ENCODE assay signal across 16 cellular contexts in the genomic region with DNA sequence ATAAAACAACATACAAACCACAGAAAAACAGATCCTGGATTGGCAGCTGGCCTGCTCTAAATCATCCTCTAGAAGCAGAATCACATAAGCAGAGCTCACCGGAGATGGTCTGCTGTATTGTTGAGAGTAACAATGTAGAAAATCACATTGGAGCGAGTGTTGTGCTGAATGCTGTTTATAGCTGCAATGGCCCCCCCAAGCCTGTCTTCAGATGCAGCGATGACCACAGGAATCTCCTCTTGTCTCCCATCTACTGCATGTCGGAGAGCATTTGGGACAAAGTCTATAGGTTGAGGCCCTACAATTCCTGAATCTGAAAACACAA. TPM values are rescaled to one million over a fixed set of nuclear protein-coding genes. Genes with fewer than 3 reads are reported as not detected.
DNase-seq lines count a peak whose midpoint lies in the region; ATAC-seq and TF ChIP-seq lines count a peak whose summit lies in the region.
"Had no signal": no experiment of that assay in that cellular context is flagged by ENCODE, and none has a peak within 500 bp of the region (broad histone marks: within the 10 kb centered on the region; RNA-seq: fewer than 3 reads in every experiment).

No MANE protein-coding gene starts in this region.

- H2AFZ ChIP-seq in neuronal stem cell (ENCODE audit: low read length): no peak overlapping the region
- H2AFZ ChIP-seq: hepatocyte had no signal

- no peaks in the 10 kb centered on the region for H3K4me1 ChIP-seq in neuronal stem cell (ENCODE audit: control insufficient read depth in 2 of 2, insufficient read depth in 1 of 2, low read depth in 1 of 2, low read length in 2 of 2)
- H3K4me1 ChIP-seq: Caco-2, testis had no signal

- H3K23ac ChIP-seq in neuronal stem cell (ENCODE audit: low read depth, low read length, poor library complexity): no peak overlapping the region

- H3K9me3 ChIP-seq in neuronal stem cell (replicated peaks in 1 of 2; ENCODE audit: control insufficient read depth in 2 of 2, insufficient read depth in 1 of 2, low read depth in 1 of 2, low read length in 2 of 2): no peaks in the 10 kb centered on the region
- H3K9me3 ChIP-seq: Caco-2, testis had no signal

- H2BK15ac ChIP-seq in neuronal stem cell (ENCODE audit: low read length): no peak overlapping the region

- no peak overlapping the region for H2BK120ac ChIP-seq in neuronal stem cell (ENCODE audit: low read depth, low read length)

- H3K4me1 Mint-ChIP-seq in activated CD4-positive, alpha-beta T cell treated with anti-CD3 and anti-CD28 coated beads, Interleukin-2, amount 10 ng/mL, durations not matched to agents 7 days and 5 days: peaks cover 14% of the 10 kb centered on the region
- peaks cover 29% of the 10 kb centered on the region for H3K4me1 Mint-ChIP-seq in activated naive CD8-positive, alpha-beta T cell treated with anti-CD3 and anti-CD28 coated beads, Interleukin-2, amount 50 U/mL, for 24 hours
- no peaks in the 10 kb centered on the region for H3K4me1 Mint-ChIP-seq in nephron progenitor cell

- no peak overlapping the region for H4K91ac ChIP-seq in neuronal stem cell (ENCODE audit: low read depth, low read length, poor library complexity)

- CTCF ChIA-PET in activated CD4-positive, alpha-beta T cell treated with anti-CD3 and anti-CD28 coated beads, Interleukin-2, amount 10 ng/mL, durations not matched to agents 7 days and 5 days (lab: Charles Lee): no interaction called here

- no peak overlapping the region for H2BK5ac ChIP-seq in neuronal stem cell (ENCODE audit: low read length)

- no peaks in the 10 kb centered on the region for H3K27me3 ChIP-seq in neuronal stem cell (ENCODE audit: control insufficient read depth in 3 of 3, insufficient read depth in 3 of 3, low read depth in 1 of 3, low read length in 3 of 3)
- H3K27me3 ChIP-seq: hepatocyte, testis had no signal

- peak overlapping the region; percentile 5 for H3K27ac Mint-ChIP-seq in activated CD4-positive, alpha-beta T cell treated with anti-CD3 and anti-CD28 coated beads, Interleukin-2, amount 10 ng/mL, durations not matched to agents 7 days and 5 days
- peak overlapping the region; percentile 49 for H3K27ac Mint-ChIP-seq in activated naive CD8-positive, alpha-beta T cell treated with anti-CD3 and anti-CD28 coated beads, Interleukin-2, amount 50 U/mL, for 24 hours
- H3K27ac Mint-ChIP-seq in nephron progenitor cell: peak overlapping the region; percentile 84
- H3K27ac Mint-ChIP-seq: activated naive CD4-positive, alpha-beta T cell treated with anti-CD3 and anti-CD28 coated beads, Interleukin-2, amount 10 ng/mL, durations not matched to agents 7 days and 5 days had no signal

- H3K27me3 Mint-ChIP-seq in activated CD4-positive, alpha-beta T cell treated with anti-CD3 and anti-CD28 coated beads, Interleukin-2, amount 10 ng/mL, durations not matched to agents 7 days and 5 days: no peaks in the 10 kb centered on the region
- H3K27me3 Mint-ChIP-seq in activated naive CD8-positive, alpha-beta T cell treated with anti-CD3 and anti-CD28 coated beads, Interleukin-2, amount 50 U/mL, for 24 hours: no peaks in the 10 kb centered on the region
- no peaks in the 10 kb centered on the region for H3K27me3 Mint-ChIP-seq in nephron progenitor cell (ENCODE audit: low read depth, poor library complexity)
- H3K27me3 Mint-ChIP-seq: activated naive CD4-positive, alpha-beta T cell treated with anti-CD3 and anti-CD28 coated beads, Interleukin-2, amount 10 ng/mL, durations not matched to agents 7 days and 5 days had no signal

- no peak overlapping the region for H3K27ac ChIP-seq in neuronal stem cell (replicated peaks; ENCODE audit: low read length)
- H3K27ac ChIP-seq: hepatocyte, testis had no signal

- no peaks in the 10 kb centered on the region for H3K9me3 Mint-ChIP-seq in activated CD4-positive, alpha-beta T cell treated with anti-CD3 and anti-CD28 coated beads, Interleukin-2, amount 10 ng/mL, durations not matched to agents 7 days and 5 days
- no peaks in the 10 kb centered on the region for H3K9me3 Mint-ChIP-seq in activated naive CD8-positive, alpha-beta T cell treated with anti-CD3 and anti-CD28 coated beads, Interleukin-2, amount 50 U/mL, for 24 hours
- no peaks in the 10 kb centered on the region for H3K9me3 Mint-ChIP-seq in nephron progenitor cell
- H3K9me3 Mint-ChIP-seq: activated naive CD4-positive, alpha-beta T cell treated with anti-CD3 and anti-CD28 coated beads, Interleukin-2, amount 10 ng/mL, durations not matched to agents 7 days and 5 days had no signal

- H3K18ac ChIP-seq in neuronal stem cell (ENCODE audit: low read length): no peak overlapping the region

- POLR2A ChIA-PET in activated CD4-positive, alpha-beta T cell treated with anti-CD3 and anti-CD28 coated beads, Interleukin-2, amount 10 ng/mL, durations not matched to agents 7 days and 5 days (lab: Charles Lee): no interaction called here

- no peak overlapping the region for H3K4me2 ChIP-seq in neuronal stem cell (ENCODE audit: insufficient read depth, low read length, poor library complexity, severe bottlenecking)
- H3K4me2 ChIP-seq: hepatocyte had no signal

- H3K9ac ChIP-seq in neuronal stem cell (ENCODE audit: low read depth, low read length, poor library complexity): no peak overlapping the region

- peak; percentile 24 for TF ChIP-seq POLR2A in NB4 (IDR thresholded peaks at IDR 0.05; ENCODE audit: extremely low read depth, insufficient read length)

- no peak overlapping the region for H4K8ac ChIP-seq in neuronal stem cell (ENCODE audit: low read depth, low read length)

- ATAC-seq in activated naive CD8-positive, alpha-beta T cell treated with anti-CD3 and anti-CD28 coated beads, Interleukin-2, amount 50 U/mL, for 24 hours: no peak

- no CpG with 5 or more reads among the region's 4 CpGs for WGBS in neuronal stem cell (ENCODE audit: extremely low coverage in 2 of 2, insufficient read length in 2 of 2, insufficient replicate concordance in 1 of 2), 2 donors

- H3K79me1 ChIP-seq in neuronal stem cell (ENCODE audit: low read depth, low read length): no peaks in the 10 kb centered on the region

- TF ChIP-seq CTCF in NB4 (IDR thresholded peaks at IDR 0.05; ENCODE audit: low read depth, low read length) (no peak), nephron progenitor cell (IDR thresholded peaks at IDR 0.05) (no peak)

- peaks cover 51% of the 10 kb centered on the region for H3K36me3 Mint-ChIP-seq in activated CD4-positive, alpha-beta T cell treated with anti-CD3 and anti-CD28 coated beads, Interleukin-2, amount 10 ng/mL, durations not matched to agents 7 days and 5 days (ENCODE audit: low read depth)
- H3K36me3 Mint-ChIP-seq in activated naive CD8-positive, alpha-beta T cell treated with anti-CD3 and anti-CD28 coated beads, Interleukin-2, amount 50 U/mL, for 24 hours (ENCODE audit: low read depth): peaks cover 49% of the 10 kb centered on the region
- H3K36me3 Mint-ChIP-seq in nephron progenitor cell (ENCODE audit: low read depth): peaks cover 49% of the 10 kb centered on the region

- no peak for DNase-seq in activated CD4-positive, alpha-beta T cell treated with anti-CD3 and anti-CD28 coated beads, Interleukin-2, amount 10 ng/mL, durations not matched to agents 7 days and 5 days
- DNase-seq in activated CD4-positive, alpha-beta T cell treated with anti-CD3 and anti-CD28 coated beads for 48 hours: no peak
- DNase-seq in NB4 (ENCODE audit: low read depth): no peak
- no peak for DNase-seq in activated naive CD8-positive, alpha-beta T cell treated with anti-CD3 and anti-CD28 coated beads, Interleukin-2, amount 50 U/mL, for 24 hours
- DNase-seq in nephron progenitor cell: no peak
- no peak for DNase-seq in kidney glomerular epithelial cell (lab: John Stamatoyannopoulos, UW)
- no peak for DNase-seq in HuH-7.5 (ENCODE audit: low spot score)
- DNase-seq in neuronal stem cell (ENCODE audit: low spot score): no peak
- DNase-seq: ACHN; activated naive CD4-positive, alpha-beta T cell treated with anti-CD3 and anti-CD28 coated beads, Interleukin-2, amount 10 ng/mL, durations not matched to agents 7 days and 5 days; Caco-2; GDM1; NCI-H2029 treated with DMSO at 0.1 percent for 48 hours; NCI-H526; testis had no signal

- H3K4ac ChIP-seq in neuronal stem cell (ENCODE audit: low read length): no peak overlapping the region

- H3K4me3 ChIP-seq in NB4 (ENCODE audit: low read depth, low read length): no peak overlapping the region
- H3K4me3 ChIP-seq in neuronal stem cell (ENCODE audit: low read length in 2 of 2): no peak overlapping the region
- H3K4me3 ChIP-seq: hepatocyte, testis had no signal

- no peak overlapping the region for H2BK12ac ChIP-seq in neuronal stem cell (ENCODE audit: low read length)

- H3K14ac ChIP-seq in neuronal stem cell (ENCODE audit: low read length): no peak overlapping the region

- H2AK5ac ChIP-seq in neuronal stem cell (ENCODE audit: low read depth, low read length): no peak overlapping the region

- no peak overlapping the region for H3K4me3 Mint-ChIP-seq in activated CD4-positive, alpha-beta T cell treated with anti-CD3 and anti-CD28 coated beads, Interleukin-2, amount 10 ng/mL, durations not matched to agents 7 days and 5 days
- H3K4me3 Mint-ChIP-seq in activated naive CD8-positive, alpha-beta T cell treated with anti-CD3 and anti-CD28 coated beads, Interleukin-2, amount 50 U/mL, for 24 hours: no peak overlapping the region
- H3K4me3 Mint-ChIP-seq in nephron progenitor cell: no peak overlapping the region
- H3K4me3 Mint-ChIP-seq: activated naive CD4-positive, alpha-beta T cell treated with anti-CD3 and anti-CD28 coated beads, Interleukin-2, amount 10 ng/mL, durations not matched to agents 7 days and 5 days had no signal

- H3K36me3 ChIP-seq in neuronal stem cell (replicated peaks in 1 of 2; ENCODE audit: control insufficient read depth in 2 of 2, insufficient read depth in 2 of 2, low read length in 2 of 2): peaks cover 33 to 73% of the 10 kb centered on the region in 2 donors

RNA-seq across cellular contexts. Expression of gene GLT8D1, which starts 8.0 kb away (rescaled TPM):
- 10 to 100 TPM; 43.0 to 47.2 TPM for total RNA-seq in activated CD4-positive, alpha-beta T cell treated with anti-CD3 and anti-CD28 coated beads, Interleukin-2, amount 10 ng/mL, durations not matched to agents 7 days and 5 days
- 58.9 TPM for polyA plus RNA-seq in neuronal stem cell (2013, experiment 1 of 2)
- 57.8 TPM for polyA plus RNA-seq in neuronal stem cell (2013, experiment 2 of 2)

RNA-seq across cellular contexts. Expression of gene SPCS1, which starts 8.3 kb away (rescaled TPM):
- 100 to 1,000 TPM in 1 of 2 experiments, 10 to 100 TPM in 1; 97.0 to 102 TPM for total RNA-seq in activated CD4-positive, alpha-beta T cell treated with anti-CD3 and anti-CD28 coated beads, Interleukin-2, amount 10 ng/mL, durations not matched to agents 7 days and 5 days
- 126 TPM for polyA plus RNA-seq in neuronal stem cell (2013, experiment 1 of 2)
- polyA plus RNA-seq in neuronal stem cell (2013, experiment 2 of 2): 134 TPM

RNA-seq across cellular contexts. Expression of gene GNL3, which starts 11.8 kb away (rescaled TPM):
- total RNA-seq in activated CD4-positive, alpha-beta T cell treated with anti-CD3 and anti-CD28 coated beads, Interleukin-2, amount 10 ng/mL, durations not matched to agents 7 days and 5 days: 10 to 100 TPM; 74.8 to 79.1 TPM
- polyA plus RNA-seq in neuronal stem cell (2013, experiment 1 of 2): 157 TPM
- polyA plus RNA-seq in neuronal stem cell (2013, experiment 2 of 2): 165 TPM

RNA-seq across cellular contexts. Expression of gene PBRM1, which starts 11.9 kb away (rescaled TPM):
- total RNA-seq in activated CD4-positive, alpha-beta T cell treated with anti-CD3 and anti-CD28 coated beads, Interleukin-2, amount 10 ng/mL, durations not matched to agents 7 days and 5 days: 10 to 100 TPM; 88.9 to 97.7 TPM
- polyA plus RNA-seq in neuronal stem cell (2013, experiment 1 of 2): 39.5 TPM
- polyA plus RNA-seq in neuronal stem cell (2013, experiment 2 of 2): 40.6 TPM

Comparison
In these comparisons a context has a peak if more than half of its experiments do, and no peak if none do; other contexts are left out.
1. H3K27ac Mint-ChIP-seq: peak in every context shown above with its lines; median percentile 84 in nephron progenitor cell; 49 in activated naive CD8-positive, alpha-beta T cell treated with anti-CD3 and anti-CD28 coated beads, Interleukin-2, amount 50 U/mL, for 24 hours; 5 in activated CD4-positive, alpha-beta T cell treated with anti-CD3 and anti-CD28 coated beads, Interleukin-2, amount 10 ng/mL, durations not matched to agents 7 days and 5 days.